In the genomic region with DNA sequence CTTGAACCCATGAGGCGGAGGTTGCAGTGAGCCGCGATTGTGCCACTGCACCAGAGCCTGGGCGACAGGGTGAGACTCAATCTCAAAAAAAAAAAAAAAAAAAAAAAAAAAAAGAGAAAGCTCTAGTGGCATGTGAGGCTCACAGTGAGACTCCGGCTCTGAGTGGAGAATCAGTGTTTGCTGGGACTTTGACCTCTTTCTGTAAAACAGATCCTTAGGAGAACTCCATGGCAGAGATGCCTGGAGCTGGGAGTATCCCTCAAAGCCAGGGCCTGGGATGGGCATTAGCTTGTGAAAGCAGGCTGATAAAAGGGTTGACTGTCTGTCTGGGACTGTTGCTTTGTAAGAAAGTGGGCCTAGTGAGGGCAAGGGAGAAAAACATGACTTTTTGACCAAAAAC, we compare ENCODE assay signal across 25 cellular contexts.
"Had no signal": no experiment of that assay in that cellular context is flagged by ENCODE, and none has a peak within 500 bp of the region (broad histone marks: within the 10 kb centered on the region; RNA-seq: fewer than 3 reads in every experiment).

No MANE protein-coding gene starts in this region.

- H3K9me3 ChIP-seq: body of pancreas, testis, upper lobe of left lung had no signal

- DNase-seq: activated CD4-positive, alpha-beta T cell treated with anti-CD3 and anti-CD28 coated beads for 36 hours; activated CD4-positive, alpha-beta T cell treated with anti-CD3 and anti-CD28 coated beads, Interleukin-2, amount 50 U/mL, for 4 hours; activated CD8-positive, alpha-beta memory T cell treated with anti-CD3 and anti-CD28 coated beads, Interleukin-2, amount 50 U/mL, for 48 hours; activated effector memory CD4-positive, alpha-beta T cell treated with anti-CD3 and anti-CD28 coated beads, Interleukin-2, amount 50 U/mL, for 16 hours; activated T-cell treated with anti-CD3 and anti-CD28 coated beads, Interleukin-2, amount 50 U/mL, for 48 hours; anterior cingulate cortex; body of pancreas; dermis blood vessel endothelial cell; effector memory CD4-positive, alpha-beta T cell; hypothalamus; posterior cingulate gyrus; stimulated activated CD4-positive, alpha-beta T cell treated with anti-CD3 and anti-CD28 coated beads, Interleukin-15, amount 100 ng/mL, for 24 hours; stimulated activated naive B cell treated with anti-CD40 and anti-IgM and Interleukin-4, amounts not matched to agents 10 μg/mL and 1 μg/mL and 100 μg/mL, for 72 hours; T-helper 1 cell; testis; upper lobe of left lung had no signal

- H3K27ac Mint-ChIP-seq: activated CD4-positive, alpha-beta T cell treated with anti-CD3 and anti-CD28 coated beads for 36 hours; activated naive CD4-positive, alpha-beta T cell treated with anti-CD3 and anti-CD28 coated beads, Interleukin-2, amount 50 U/mL, for 24 hours; memory B cell; neural progenitor cell; stimulated activated naive B cell treated with anti-CD40 and anti-IgM and Interleukin-4, amounts not matched to agents 10 μg/mL and 1 μg/mL and 100 μg/mL, for 72 hours had no signal

- H2AFZ ChIP-seq: neural progenitor cell had no signal

- H3K27ac ChIP-seq: body of pancreas, neural progenitor cell, testis, upper lobe of left lung had no signal

- ATAC-seq: activated CD4-positive, alpha-beta T cell treated with anti-CD3 and anti-CD28 coated beads for 36 hours; body of pancreas; esophagus mucosa; sciatic nerve; stimulated activated naive B cell treated with anti-CD40 and anti-IgM and Interleukin-4, amounts not matched to agents 10 μg/mL and 1 μg/mL and 100 μg/mL, for 72 hours had no signal

- H3K4me3 Mint-ChIP-seq: activated CD4-positive, alpha-beta T cell treated with anti-CD3 and anti-CD28 coated beads for 36 hours; activated naive CD4-positive, alpha-beta T cell treated with anti-CD3 and anti-CD28 coated beads, Interleukin-2, amount 50 U/mL, for 24 hours; memory B cell; neural progenitor cell; stimulated activated naive B cell treated with anti-CD40 and anti-IgM and Interleukin-4, amounts not matched to agents 10 μg/mL and 1 μg/mL and 100 μg/mL, for 72 hours had no signal

- H3K4me1 ChIP-seq: body of pancreas, neural progenitor cell, testis, upper lobe of left lung had no signal

- H3K4me2 ChIP-seq: neural progenitor cell, smooth muscle cell had no signal

- H3K4me3 ChIP-seq: body of pancreas, neural progenitor cell, smooth muscle cell, testis, upper lobe of left lung had no signal

- H3K36me3 ChIP-seq: neural progenitor cell, upper lobe of left lung had no signal

- FAIRE-seq: endothelial cell of umbilical vein, frontal cortex, islet of Langerhans had no signal

- H3K9ac ChIP-seq: neural progenitor cell had no signal

- H3K9me3 Mint-ChIP-seq: activated naive CD4-positive, alpha-beta T cell treated with anti-CD3 and anti-CD28 coated beads, Interleukin-2, amount 50 U/mL, for 24 hours; stimulated activated naive B cell treated with anti-CD40 and anti-IgM and Interleukin-4, amounts not matched to agents 10 μg/mL and 1 μg/mL and 100 μg/mL, for 72 hours had no signal

- H3K4me1 Mint-ChIP-seq: activated CD4-positive, alpha-beta T cell treated with anti-CD3 and anti-CD28 coated beads for 36 hours; memory B cell; neural progenitor cell; stimulated activated naive B cell treated with anti-CD40 and anti-IgM and Interleukin-4, amounts not matched to agents 10 μg/mL and 1 μg/mL and 100 μg/mL, for 72 hours had no signal

- H3K27me3 Mint-ChIP-seq: activated CD4-positive, alpha-beta T cell treated with anti-CD3 and anti-CD28 coated beads for 36 hours; activated naive CD4-positive, alpha-beta T cell treated with anti-CD3 and anti-CD28 coated beads, Interleukin-2, amount 50 U/mL, for 24 hours; memory B cell; stimulated activated naive B cell treated with anti-CD40 and anti-IgM and Interleukin-4, amounts not matched to agents 10 μg/mL and 1 μg/mL and 100 μg/mL, for 72 hours had no signal

- H3K27me3 ChIP-seq: body of pancreas, neural progenitor cell, testis, upper lobe of left lung had no signal
